Comparison of ENCODE assay signal across 1 cellular context in genomic region chr1:62487956-62488355, GRCh38.
TF ChIP-seq lines count a peak whose summit lies in the region.

No MANE protein-coding gene starts in this region.

TF ChIP-seq in WTC11, 78 proteins besides CTCF, POLR2A, EP300 and RAD21 (continued from another document):
- TF ChIP-seq ZNF281 (CRISPR knock-in tag; IDR thresholded peaks at IDR 0.05) (no peak), NFATC4 (CRISPR knock-in tag; IDR thresholded peaks at IDR 0.05) (no peak), ETV6 (CRISPR knock-in tag; IDR thresholded peaks at IDR 0.05) (no peak), ZNF232 (CRISPR knock-in tag; IDR thresholded peaks at IDR 0.05) (no peak), TP53 (CRISPR knock-in tag; IDR thresholded peaks at IDR 0.05) (no peak), USF2 (CRISPR knock-in tag; IDR thresholded peaks at IDR 0.05) (no peak), ZNF423 (CRISPR knock-in tag; IDR thresholded peaks at IDR 0.05) (no peak), IRF1 (CRISPR knock-in tag; IDR thresholded peaks at IDR 0.05) (no peak), SP1 (CRISPR knock-in tag; conservative IDR thresholded peaks at IDR 0.05) (no peak), ZNF512 (CRISPR knock-in tag; IDR thresholded peaks at IDR 0.05; ENCODE audit: borderline replicate concordance) (no peak)
- TF ChIP-seq, protein P1, sequence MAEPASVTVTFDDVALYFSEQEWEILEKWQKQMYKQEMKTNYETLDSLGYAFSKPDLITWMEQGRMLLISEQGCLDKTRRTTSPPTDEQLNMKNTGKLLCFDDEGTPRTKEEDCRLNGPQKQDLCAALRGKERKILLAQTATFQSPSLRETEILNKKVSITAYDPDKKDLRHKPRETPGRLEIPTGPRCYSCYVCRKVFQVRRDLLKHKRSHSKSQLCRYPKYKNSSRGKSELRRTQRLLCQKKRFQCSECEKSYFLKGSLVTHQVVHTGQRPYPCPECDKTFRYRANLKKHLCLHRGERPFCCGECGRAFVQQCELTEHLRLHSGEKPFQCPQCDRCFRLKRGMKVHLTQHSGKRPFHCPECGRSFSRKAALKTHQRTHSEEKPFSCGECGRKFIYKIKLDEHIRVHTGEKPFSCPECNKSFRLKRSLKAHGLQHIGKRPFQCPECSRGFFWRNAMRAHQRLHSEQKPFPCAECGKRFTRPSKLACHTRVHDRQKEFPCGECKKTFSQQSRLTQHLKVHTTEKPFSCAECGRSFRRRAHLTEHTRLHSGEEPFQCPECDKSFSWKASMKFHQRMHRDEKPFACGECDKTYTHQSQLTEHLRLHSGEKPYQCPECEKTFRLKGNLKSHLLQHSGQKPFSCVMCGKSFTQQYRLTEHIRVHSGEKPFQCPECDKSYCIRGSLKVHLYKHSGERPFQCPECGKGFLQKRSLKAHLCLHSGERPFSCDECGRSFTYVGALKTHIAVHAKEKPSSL (CRISPR knock-in tag; conservative IDR thresholded peaks at IDR 0.05) = no peak
- TF ChIP-seq, protein P2, sequence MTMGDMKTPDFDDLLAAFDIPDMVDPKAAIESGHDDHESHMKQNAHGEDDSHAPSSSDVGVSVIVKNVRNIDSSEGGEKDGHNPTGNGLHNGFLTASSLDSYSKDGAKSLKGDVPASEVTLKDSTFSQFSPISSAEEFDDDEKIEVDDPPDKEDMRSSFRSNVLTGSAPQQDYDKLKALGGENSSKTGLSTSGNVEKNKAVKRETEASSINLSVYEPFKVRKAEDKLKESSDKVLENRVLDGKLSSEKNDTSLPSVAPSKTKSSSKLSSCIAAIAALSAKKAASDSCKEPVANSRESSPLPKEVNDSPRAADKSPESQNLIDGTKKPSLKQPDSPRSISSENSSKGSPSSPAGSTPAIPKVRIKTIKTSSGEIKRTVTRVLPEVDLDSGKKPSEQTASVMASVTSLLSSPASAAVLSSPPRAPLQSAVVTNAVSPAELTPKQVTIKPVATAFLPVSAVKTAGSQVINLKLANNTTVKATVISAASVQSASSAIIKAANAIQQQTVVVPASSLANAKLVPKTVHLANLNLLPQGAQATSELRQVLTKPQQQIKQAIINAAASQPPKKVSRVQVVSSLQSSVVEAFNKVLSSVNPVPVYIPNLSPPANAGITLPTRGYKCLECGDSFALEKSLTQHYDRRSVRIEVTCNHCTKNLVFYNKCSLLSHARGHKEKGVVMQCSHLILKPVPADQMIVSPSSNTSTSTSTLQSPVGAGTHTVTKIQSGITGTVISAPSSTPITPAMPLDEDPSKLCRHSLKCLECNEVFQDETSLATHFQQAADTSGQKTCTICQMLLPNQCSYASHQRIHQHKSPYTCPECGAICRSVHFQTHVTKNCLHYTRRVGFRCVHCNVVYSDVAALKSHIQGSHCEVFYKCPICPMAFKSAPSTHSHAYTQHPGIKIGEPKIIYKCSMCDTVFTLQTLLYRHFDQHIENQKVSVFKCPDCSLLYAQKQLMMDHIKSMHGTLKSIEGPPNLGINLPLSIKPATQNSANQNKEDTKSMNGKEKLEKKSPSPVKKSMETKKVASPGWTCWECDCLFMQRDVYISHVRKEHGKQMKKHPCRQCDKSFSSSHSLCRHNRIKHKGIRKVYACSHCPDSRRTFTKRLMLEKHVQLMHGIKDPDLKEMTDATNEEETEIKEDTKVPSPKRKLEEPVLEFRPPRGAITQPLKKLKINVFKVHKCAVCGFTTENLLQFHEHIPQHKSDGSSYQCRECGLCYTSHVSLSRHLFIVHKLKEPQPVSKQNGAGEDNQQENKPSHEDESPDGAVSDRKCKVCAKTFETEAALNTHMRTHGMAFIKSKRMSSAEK (CRISPR knock-in tag; IDR thresholded peaks at IDR 0.05; ENCODE audit: borderline replicate concordance) = no peak
- TF ChIP-seq, protein P3, sequence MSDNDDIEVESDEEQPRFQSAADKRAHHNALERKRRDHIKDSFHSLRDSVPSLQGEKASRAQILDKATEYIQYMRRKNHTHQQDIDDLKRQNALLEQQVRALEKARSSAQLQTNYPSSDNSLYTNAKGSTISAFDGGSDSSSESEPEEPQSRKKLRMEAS (CRISPR knock-in tag; IDR thresholded peaks at IDR 0.05) = no peak
